Comparison of ENCODE assay signal across 14 cellular contexts in genomic region chr2:36337354-36337753, GRCh38. TPM values are rescaled to one million over a fixed set of nuclear protein-coding genes. Genes with fewer than 3 reads are reported as not detected.
DNase-seq lines count a peak whose midpoint lies in the region; ATAC-seq and TF ChIP-seq lines count a peak whose summit lies in the region.
"Had no signal": no experiment of that assay in that cellular context is flagged by ENCODE, and none has a peak within 500 bp of the region (broad histone marks: within the 10 kb centered on the region; RNA-seq: fewer than 3 reads in every experiment).

No MANE protein-coding gene starts in this region.

- no peak for TF ChIP-seq RAD21 in IMR-90 (IDR thresholded peaks at IDR 0.05; ENCODE audit: low read length)

- TF ChIP-seq CTCF in IMR-90 (conservative IDR thresholded peaks at IDR 0.05; ENCODE audit: low read depth, low read length) = no peak
- no peak for TF ChIP-seq CTCF in WTC11 (IDR thresholded peaks at IDR 0.05)

- CTCF ChIA-PET in IMR-90 (lab: Yijun Ruan, JAX) (interaction anchor here (0.7 to 1.3 kb wide), 3 partner anchors 10 to 149 kb away, joined by 3 to 4 read pairs (median 3); no protein-coding TSS in a partner anchor), WTC11 (lab: Charles Lee) (interaction anchor here (0.6 to 1.9 kb wide), 3 partner anchors 15 to 259 kb away, joined by 3 to 4 read pairs (median 4); no protein-coding TSS in a partner anchor)

- peaks cover 0 to 12% of the 10 kb centered on the region in 2 experiments; a peak in 2 of 4 replicates for H3K79me1 ChIP-seq in IMR-90 (ENCODE audit: low read depth in 1 of 2, low read length in 2 of 2)

- TF ChIP-seq POLR2A in GM18505 (IDR thresholded peaks at IDR 0.05; ENCODE audit: borderline replicate concordance, extremely low read depth, insufficient read depth, insufficient read length) = no peak
- TF ChIP-seq POLR2A in IMR-90 (IDR thresholded peaks at IDR 0.05; ENCODE audit: low read depth, low read length) = no peak

- no peak overlapping the region for H2AFZ ChIP-seq in IMR-90 (replicated peaks; ENCODE audit: low read length, poor library complexity)

- POLR2A ChIA-PET in IMR-90 (lab: Charles Lee; ENCODE audit: unreplicated experiment) (no interaction called here), WTC11 (lab: Charles Lee) (no interaction called here)

- H2AK9ac ChIP-seq in IMR-90 (replicated peaks; ENCODE audit: low read depth, low read length, poor library complexity) = no peak overlapping the region

- no peak overlapping the region; the same call in 1 of the 2 replicates for H3K56ac ChIP-seq in IMR-90 (ENCODE audit: extremely low read depth, insufficient read depth, low read length)

- BruUV-seq in IMR-90 (replicated peaks; lab: Mats Ljungman, UMichigan) = no TSS peak

- no peaks in the 10 kb centered on the region for H3K9me3 ChIP-seq in IMR-90 (ENCODE audit: control insufficient read depth, insufficient read depth, low read length)
- H3K9me3 ChIP-seq: left ventricle myocardium inferior, vagina had no signal

- peak overlapping the region; percentile 57; the same call in 1 of the 2 replicates for H4K91ac ChIP-seq in IMR-90 (ENCODE audit: insufficient read depth, low read depth, low read length)

- H2BK5ac ChIP-seq in IMR-90 (ENCODE audit: low read depth, low read length, poor library complexity, severe bottlenecking) = peak overlapping the region; percentile 69

- H3K4me3 ChIP-seq in IMR-90 (ENCODE audit: insufficient read depth, low read depth, low read length) = no peak overlapping the region
- H3K4me3 ChIP-seq: left ventricle myocardium inferior, vagina had no signal

- peak overlapping the region; percentile 79 for H2BK120ac ChIP-seq in IMR-90 (ENCODE audit: low read depth, low read length)

- H3K4me2 ChIP-seq in IMR-90 (ENCODE audit: low read depth, low read length) = no peak overlapping the region; the same call in 1 of the 2 replicates

- no peaks in the 10 kb centered on the region for H3K36me3 ChIP-seq in IMR-90 (ENCODE audit: control insufficient read depth, insufficient read depth, low read length)
- H3K36me3 ChIP-seq: left ventricle myocardium inferior, vagina had no signal

- peak overlapping the region; percentile 53; the same call in 1 of the 2 replicates for H3K18ac ChIP-seq in IMR-90 (ENCODE audit: low read depth, low read length)

- dilution Hi-C loops in IMR-90 (cut with HindIII; ENCODE audit: low sequenced_read_pairs, unreplicated experiment) = no loop called here

- H4K20me1 ChIP-seq in IMR-90 (ENCODE audit: insufficient read depth, low read length) = no peaks in the 10 kb centered on the region

- no peaks in the 10 kb centered on the region for H3K27me3 Mint-ChIP-seq in WTC11 (ENCODE audit: low read depth)

- peaks cover 25% of the 10 kb centered on the region for H3K4me1 Mint-ChIP-seq in WTC11

- H2BK15ac ChIP-seq in IMR-90 (ENCODE audit: low read depth, low read length) = peak overlapping the region; percentile 82; the same call in 2 of the 3 replicates

- H3K27ac ChIP-seq in IMR-90 (ENCODE audit: insufficient read depth, low read length) = no peak overlapping the region
- H3K27ac ChIP-seq: foreskin keratinocyte, left ventricle myocardium inferior, vagina had no signal

- in situ Hi-C loops in IMR-90 (cut with MboI; ENCODE audit: low sequenced_read_pairs) = no loop called here

- peak overlapping the region; percentile 75; the same call in 1 of the 2 replicates for H2BK20ac ChIP-seq in IMR-90 (ENCODE audit: low read depth, low read length)

- H4K5ac ChIP-seq in IMR-90 (ENCODE audit: low read depth, low read length) = peak overlapping the region; percentile 43; the same call in 1 of the 2 replicates

- no peak overlapping the region for H3K9ac ChIP-seq in IMR-90 (ENCODE audit: low read depth, low read length)

- peaks cover 12% of the 10 kb centered on the region for H3K9me1 ChIP-seq in IMR-90 (ENCODE audit: insufficient read depth, low read length)

- H3K9me3 Mint-ChIP-seq in WTC11 = peaks cover 4% of the 10 kb centered on the region

- DNase-seq in IMR-90 = no peak
- DNase-seq in WTC11 (ENCODE audit: low spot score) = no peak
- DNase-seq in left colon = no peak
- DNase-seq in NCI-H1694 (lab: John Stamatoyannopoulos, UW) = no peak
- DNase-seq in SIG-M5 (lab: John Stamatoyannopoulos, UW) = no peak
- DNase-seq: activated CD4-positive, alpha-beta T cell treated with anti-CD3 and anti-CD28 coated beads for 48 hours; AML-193; amygdala; foreskin keratinocyte; left ventricle myocardium inferior had no signal

- peak overlapping the region; percentile 65; the same call in 1 of the 2 replicates for H3K14ac ChIP-seq in IMR-90 (replicated peaks; ENCODE audit: low read depth, low read length)

- H3K36me3 Mint-ChIP-seq in WTC11 = peaks cover 4% of the 10 kb centered on the region; the same call in 1 of the 2 replicates

- H3K4me3 Mint-ChIP-seq in WTC11 = no peak overlapping the region

- peak overlapping the region; percentile 68 to 89 for H4K8ac ChIP-seq in IMR-90 (ENCODE audit: low read depth in 2 of 2, low read length in 2 of 2)

- intact Hi-C loops in IMR-90 (cut with micrococcal nuclease) = no loop called here
- intact Hi-C loops in left colon (cut with DNase I, micrococcal nuclease) = no loop called here

- peak overlapping the region; percentile 12 for H3K4ac ChIP-seq in IMR-90 (ENCODE audit: low read depth, low read length)

- ATAC-seq in GM18505 (IDR thresholded peaks at IDR 0.05; ENCODE audit: unreplicated experiment) = peak; percentile 65
- peak; percentile 69 for ATAC-seq in GM18909 (IDR thresholded peaks at IDR 0.05; ENCODE audit: poor library complexity, unreplicated experiment)
- ATAC-seq in HG02759 (IDR thresholded peaks at IDR 0.05; ENCODE audit: unreplicated experiment) = peak; percentile 73
- peak; percentile 16; the same call in 1 of the 2 replicates for ATAC-seq in IMR-90 (ENCODE audit: low read depth)
- ATAC-seq in WTC11 = no peak
- no peak for ATAC-seq in left colon
- ATAC-seq: foreskin keratinocyte had no signal

- no peak overlapping the region for H2AK5ac ChIP-seq in IMR-90 (ENCODE audit: low read depth, low read length)

- peaks cover 10% of the 10 kb centered on the region for H3K4me1 ChIP-seq in IMR-90 (ENCODE audit: control insufficient read depth, insufficient read depth, low read length)
- H3K4me1 ChIP-seq: left ventricle myocardium inferior, vagina had no signal

- no peaks in the 10 kb centered on the region for H3K27me3 ChIP-seq in IMR-90 (ENCODE audit: control insufficient read depth, insufficient read depth, low read length)
- H3K27me3 ChIP-seq: foreskin keratinocyte, vagina had no signal

- no peak overlapping the region for H3K27ac Mint-ChIP-seq in WTC11

- H3K23ac ChIP-seq in IMR-90 (ENCODE audit: low read depth, low read length) = no peak overlapping the region

TF ChIP-seq in IMR-90, 13 proteins besides CTCF, POLR2A, EP300 and RAD21 (continues in another document):
- TF ChIP-seq, protein P1, sequence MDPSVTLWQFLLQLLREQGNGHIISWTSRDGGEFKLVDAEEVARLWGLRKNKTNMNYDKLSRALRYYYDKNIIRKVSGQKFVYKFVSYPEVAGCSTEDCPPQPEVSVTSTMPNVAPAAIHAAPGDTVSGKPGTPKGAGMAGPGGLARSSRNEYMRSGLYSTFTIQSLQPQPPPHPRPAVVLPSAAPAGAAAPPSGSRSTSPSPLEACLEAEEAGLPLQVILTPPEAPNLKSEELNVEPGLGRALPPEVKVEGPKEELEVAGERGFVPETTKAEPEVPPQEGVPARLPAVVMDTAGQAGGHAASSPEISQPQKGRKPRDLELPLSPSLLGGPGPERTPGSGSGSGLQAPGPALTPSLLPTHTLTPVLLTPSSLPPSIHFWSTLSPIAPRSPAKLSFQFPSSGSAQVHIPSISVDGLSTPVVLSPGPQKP (IDR thresholded peaks at IDR 0.05; ENCODE audit: borderline replicate concordance, low read depth, low read length) = no peak
- TF ChIP-seq NFE2L2 (IDR thresholded peaks at IDR 0.05; ENCODE audit: low read depth, low read length) (no peak), CEBPB (IDR thresholded peaks at IDR 0.05; ENCODE audit: low read depth, low read length) (no peak), MAZ (IDR thresholded peaks at IDR 0.05; ENCODE audit: borderline replicate concordance, low read depth, low read length) (no peak), SMC3 (IDR thresholded peaks at IDR 0.05; ENCODE audit: low read depth, low read length) (no peak), CHD1 (IDR thresholded peaks at IDR 0.05; ENCODE audit: low read depth, low read length) (no peak), FOS (IDR thresholded peaks at IDR 0.05; ENCODE audit: low read depth, low read length) (no peak), RFX5 (IDR thresholded peaks at IDR 0.05; ENCODE audit: low read depth, low read length) (no peak)

TF ChIP-seq in WTC11, 78 proteins besides CTCF, POLR2A, EP300 and RAD21 (continues in another document):
- no peak for TF ChIP-seq NFATC4 (CRISPR knock-in tag; IDR thresholded peaks at IDR 0.05)
- TF ChIP-seq, protein P2, sequence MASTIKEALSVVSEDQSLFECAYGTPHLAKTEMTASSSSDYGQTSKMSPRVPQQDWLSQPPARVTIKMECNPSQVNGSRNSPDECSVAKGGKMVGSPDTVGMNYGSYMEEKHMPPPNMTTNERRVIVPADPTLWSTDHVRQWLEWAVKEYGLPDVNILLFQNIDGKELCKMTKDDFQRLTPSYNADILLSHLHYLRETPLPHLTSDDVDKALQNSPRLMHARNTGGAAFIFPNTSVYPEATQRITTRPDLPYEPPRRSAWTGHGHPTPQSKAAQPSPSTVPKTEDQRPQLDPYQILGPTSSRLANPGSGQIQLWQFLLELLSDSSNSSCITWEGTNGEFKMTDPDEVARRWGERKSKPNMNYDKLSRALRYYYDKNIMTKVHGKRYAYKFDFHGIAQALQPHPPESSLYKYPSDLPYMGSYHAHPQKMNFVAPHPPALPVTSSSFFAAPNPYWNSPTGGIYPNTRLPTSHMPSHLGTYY (CRISPR knock-in tag; IDR thresholded peaks at IDR 0.05) = no peak
- TF ChIP-seq ELF4 (CRISPR knock-in tag; IDR thresholded peaks at IDR 0.05; ENCODE audit: low read depth) = no peak
- TF ChIP-seq CDX4 (CRISPR knock-in tag; IDR thresholded peaks at IDR 0.05; ENCODE audit: borderline replicate concordance) = no peak
- TF ChIP-seq ZNF396 (CRISPR knock-in tag; IDR thresholded peaks at IDR 0.05; ENCODE audit: borderline replicate concordance) = no peak

RNA-seq across cellular contexts. Expression of gene CRIM1, which starts 18.2 kb away (rescaled TPM):
- total RNA-seq in IMR-90 (2012; rRNA removed) (436 and 490 TPM in 2 replicates), WTC11 (2021) (24.1 to 25.1 TPM (median 24.3 TPM) in 3 replicates), left colon (100 to 1,000 TPM in 1 of 2 donors, 10 to 100 TPM in 1; 67.7 to 105 TPM)
- 285 and 316 TPM in 2 replicates for polyA plus RNA-seq in IMR-90 (2012; rRNA removed)
- 203 and 263 TPM in 2 replicates for polyA plus RNA-seq in IMR-90 (2012; cell fraction: cytosol; rRNA removed)
- polyA plus RNA-seq in IMR-90 (2012; cell fraction: nucleus; rRNA removed; ENCODE audit: low replicate concordance) = 109 and 133 TPM in 2 replicates

Comparison
In these comparisons a context has a peak if more than half of its experiments do, and no peak if none do; other contexts are left out.
1. ATAC-seq: peak in GM18505 (single experiment), GM18909 (single experiment), HG02759 (single experiment) and IMR-90 (single experiment); none in WTC11 (single experiment) and left colon (single experiment).